Comparison of ENCODE assay signal across 10 cellular contexts in genomic region chr1:89465201-89465600, GRCh38. TPM values are rescaled to one million over a fixed set of nuclear protein-coding genes. Genes with fewer than 3 reads are reported as not detected.
DNase-seq lines count a peak whose midpoint lies in the region; ATAC-seq lines count a peak whose summit lies in the region.
"Had no signal": no experiment of that assay in that cellular context is flagged by ENCODE, and none has a peak within 500 bp of the region (broad histone marks: within the 10 kb centered on the region; RNA-seq: fewer than 3 reads in every experiment).

No MANE protein-coding gene starts in this region.

- DNase-seq in activated CD4-positive, alpha-beta memory T cell treated with anti-CD3 and anti-CD28 coated beads for 36 hours: peak; percentile 55
- DNase-seq in activated CD4-positive, alpha-beta memory T cell treated with anti-CD3 and anti-CD28 coated beads, Interleukin-2, amount 10 ng/mL, durations not matched to agents 7 days and 5 days: no peak
- DNase-seq in OCI-M1 (lab: John Stamatoyannopoulos, UW): peak; percentile 45
- DNase-seq in natural killer cell treated with Interleukin-12 subunit alpha and Interleukin-12 subunit beta and Interleukin-15 and Interleukin-18, amount 100 ng/mL, for 72 hours (ENCODE audit: low spot score): no peak
- DNase-seq in NCI-H2029 (lab: John Stamatoyannopoulos, UW): no peak
- DNase-seq in cortex of kidney (lab: John Stamatoyannopoulos, UW): no peak
- DNase-seq: HCEC 1CT had no signal

- peaks cover 20% of the 10 kb centered on the region for H3K4me1 Mint-ChIP-seq in activated CD4-positive, alpha-beta memory T cell treated with anti-CD3 and anti-CD28 coated beads for 36 hours (ENCODE audit: low read depth)
- H3K4me1 Mint-ChIP-seq in activated CD4-positive, alpha-beta memory T cell treated with anti-CD3 and anti-CD28 coated beads, Interleukin-2, amount 10 ng/mL, durations not matched to agents 7 days and 5 days: peaks cover 30% of the 10 kb centered on the region
- peaks cover 35 to 40% of the 10 kb centered on the region in 2 donors for H3K4me1 Mint-ChIP-seq in natural killer cell treated with Interleukin-12 subunit alpha and Interleukin-12 subunit beta and Interleukin-15 and Interleukin-18, amount 100 ng/mL, for 72 hours (ENCODE audit: low read depth in 2 of 2)

- ATAC-seq in HG02623 (IDR thresholded peaks at IDR 0.05; ENCODE audit: unreplicated experiment) (peak; percentile 57), HG03095 (IDR thresholded peaks at IDR 0.05; ENCODE audit: unreplicated experiment) (no peak)
- peak; percentile 91 to 96 for ATAC-seq in natural killer cell treated with Interleukin-12 subunit alpha and Interleukin-12 subunit beta and Interleukin-15 and Interleukin-18, amount 100 ng/mL, for 72 hours

- H3K9me3 Mint-ChIP-seq in activated CD4-positive, alpha-beta memory T cell treated with anti-CD3 and anti-CD28 coated beads for 36 hours: no peaks in the 10 kb centered on the region
- peaks cover 2% of the 10 kb centered on the region for H3K9me3 Mint-ChIP-seq in activated CD4-positive, alpha-beta memory T cell treated with anti-CD3 and anti-CD28 coated beads, Interleukin-2, amount 10 ng/mL, durations not matched to agents 7 days and 5 days
- no peaks in the 10 kb centered on the region for H3K9me3 Mint-ChIP-seq in natural killer cell treated with Interleukin-12 subunit alpha and Interleukin-12 subunit beta and Interleukin-15 and Interleukin-18, amount 100 ng/mL, for 72 hours

- H3K4me3 Mint-ChIP-seq in activated CD4-positive, alpha-beta memory T cell treated with anti-CD3 and anti-CD28 coated beads for 36 hours: no peak overlapping the region
- H3K4me3 Mint-ChIP-seq in activated CD4-positive, alpha-beta memory T cell treated with anti-CD3 and anti-CD28 coated beads, Interleukin-2, amount 10 ng/mL, durations not matched to agents 7 days and 5 days: no peak overlapping the region
- peak overlapping the region; percentile 9 for H3K4me3 Mint-ChIP-seq in natural killer cell treated with Interleukin-12 subunit alpha and Interleukin-12 subunit beta and Interleukin-15 and Interleukin-18, amount 100 ng/mL, for 72 hours
- H3K4me3 Mint-ChIP-seq: B cell had no signal

- H3K36me3 Mint-ChIP-seq in activated CD4-positive, alpha-beta memory T cell treated with anti-CD3 and anti-CD28 coated beads for 36 hours: no peaks in the 10 kb centered on the region
- H3K36me3 Mint-ChIP-seq in activated CD4-positive, alpha-beta memory T cell treated with anti-CD3 and anti-CD28 coated beads, Interleukin-2, amount 10 ng/mL, durations not matched to agents 7 days and 5 days (ENCODE audit: low read depth): no peaks in the 10 kb centered on the region
- H3K36me3 Mint-ChIP-seq in natural killer cell treated with Interleukin-12 subunit alpha and Interleukin-12 subunit beta and Interleukin-15 and Interleukin-18, amount 100 ng/mL, for 72 hours: no peaks in the 10 kb centered on the region

- POLR2A ChIA-PET in activated CD4-positive, alpha-beta memory T cell treated with anti-CD3 and anti-CD28 coated beads for 36 hours (lab: Charles Lee): interaction anchor here (1.0 to 1.5 kb wide), 4 partner anchors 14 to 255 kb away, joined by 3 to 7 read pairs (median 3); no protein-coding TSS in a partner anchor
- POLR2A ChIA-PET in activated CD4-positive, alpha-beta memory T cell treated with anti-CD3 and anti-CD28 coated beads, Interleukin-2, amount 10 ng/mL, durations not matched to agents 7 days and 5 days (lab: Charles Lee): interaction anchor here (0.9 to 1.3 kb wide), 2 partner anchors 10 to 146 kb away, joined by 3 to 7 read pairs; no protein-coding TSS in a partner anchor

- CTCF ChIA-PET in activated CD4-positive, alpha-beta memory T cell treated with anti-CD3 and anti-CD28 coated beads for 36 hours (lab: Charles Lee): interaction anchor here (1.0 to 1.5 kb wide), 4 partner anchors 10 to 379 kb away, joined by 3 to 5 read pairs (median 4); no protein-coding TSS in a partner anchor
- CTCF ChIA-PET in activated CD4-positive, alpha-beta memory T cell treated with anti-CD3 and anti-CD28 coated beads, Interleukin-2, amount 10 ng/mL, durations not matched to agents 7 days and 5 days (lab: Charles Lee): interaction anchor here (1.3 to 1.8 kb wide), 2 partner anchors 11 to 20 kb away, joined by 5 read pairs; no protein-coding TSS in a partner anchor

- peak overlapping the region; percentile 47 for H3K27ac Mint-ChIP-seq in activated CD4-positive, alpha-beta memory T cell treated with anti-CD3 and anti-CD28 coated beads for 36 hours
- H3K27ac Mint-ChIP-seq in activated CD4-positive, alpha-beta memory T cell treated with anti-CD3 and anti-CD28 coated beads, Interleukin-2, amount 10 ng/mL, durations not matched to agents 7 days and 5 days: no peak overlapping the region
- peak overlapping the region; percentile 30 to 34 for H3K27ac Mint-ChIP-seq in natural killer cell treated with Interleukin-12 subunit alpha and Interleukin-12 subunit beta and Interleukin-15 and Interleukin-18, amount 100 ng/mL, for 72 hours
- H3K27ac Mint-ChIP-seq: B cell had no signal

- intact Hi-C loops in activated CD4-positive, alpha-beta memory T cell treated with anti-CD3 and anti-CD28 coated beads for 36 hours (cut with micrococcal nuclease): loop anchor here (1.0 to 2.0 kb wide), 3 partner anchors 14 to 424 kb away; no protein-coding TSS in a partner anchor

- peaks cover 44% of the 10 kb centered on the region for H3K27me3 Mint-ChIP-seq in activated CD4-positive, alpha-beta memory T cell treated with anti-CD3 and anti-CD28 coated beads for 36 hours
- peaks cover 70% of the 10 kb centered on the region for H3K27me3 Mint-ChIP-seq in activated CD4-positive, alpha-beta memory T cell treated with anti-CD3 and anti-CD28 coated beads, Interleukin-2, amount 10 ng/mL, durations not matched to agents 7 days and 5 days
- H3K27me3 Mint-ChIP-seq in natural killer cell treated with Interleukin-12 subunit alpha and Interleukin-12 subunit beta and Interleukin-15 and Interleukin-18, amount 100 ng/mL, for 72 hours: peaks cover 54 to 72% of the 10 kb centered on the region in 2 donors

RNA-seq across cellular contexts. Expression of gene LRRC8B, which starts 59.4 kb away (rescaled TPM):
- 10 to 100 TPM; 41.1 to 42.1 TPM for total RNA-seq in activated CD4-positive, alpha-beta memory T cell treated with anti-CD3 and anti-CD28 coated beads for 36 hours
- 10 to 100 TPM; 21.3 to 21.7 TPM for total RNA-seq in activated CD4-positive, alpha-beta memory T cell treated with anti-CD3 and anti-CD28 coated beads, Interleukin-2, amount 10 ng/mL, durations not matched to agents 7 days and 5 days
- total RNA-seq in natural killer cell treated with Interleukin-12 subunit alpha and Interleukin-12 subunit beta and Interleukin-15 and Interleukin-18, amount 100 ng/mL, for 72 hours: 10 to 100 TPM; 11.1 to 15.3 TPM

Comparison
In these comparisons a context has a peak if more than half of its experiments do, and no peak if none do; other contexts are left out.
1. DNase-seq: peak in activated CD4-positive, alpha-beta memory T cell treated with anti-CD3 and anti-CD28 coated beads for 36 hours (single experiment) and OCI-M1 (single experiment); none in activated CD4-positive, alpha-beta memory T cell treated with anti-CD3 and anti-CD28 coated beads, Interleukin-2, amount 10 ng/mL, durations not matched to agents 7 days and 5 days (single experiment), natural killer cell treated with Interleukin-12 subunit alpha and Interleukin-12 subunit beta and Interleukin-15 and Interleukin-18, amount 100 ng/mL, for 72 hours (single experiment), NCI-H2029 (single experiment) and cortex of kidney (single experiment).